2 cellular contexts compared by ENCODE assay signal in genomic region chr16:20540603-20541316, GRCh38. TPM values are rescaled to one million over a fixed set of nuclear protein-coding genes. Genes with fewer than 3 reads are reported as not detected.
"Had no signal": no experiment of that assay in that cellular context is flagged by ENCODE, and none has a peak within 500 bp of the region (broad histone marks: within the 10 kb centered on the region; RNA-seq: fewer than 3 reads in every experiment).

No MANE protein-coding gene starts in this region.

RNA-seq across cellular contexts. Expression of gene ACSM2B, which starts 35.4 kb away (rescaled TPM):
- total RNA-seq: G401, GM12878 had no signal
- polyA plus RNA-seq: GM12878 had no signal
